8 cellular contexts compared by ENCODE assay signal in the genomic region with DNA sequence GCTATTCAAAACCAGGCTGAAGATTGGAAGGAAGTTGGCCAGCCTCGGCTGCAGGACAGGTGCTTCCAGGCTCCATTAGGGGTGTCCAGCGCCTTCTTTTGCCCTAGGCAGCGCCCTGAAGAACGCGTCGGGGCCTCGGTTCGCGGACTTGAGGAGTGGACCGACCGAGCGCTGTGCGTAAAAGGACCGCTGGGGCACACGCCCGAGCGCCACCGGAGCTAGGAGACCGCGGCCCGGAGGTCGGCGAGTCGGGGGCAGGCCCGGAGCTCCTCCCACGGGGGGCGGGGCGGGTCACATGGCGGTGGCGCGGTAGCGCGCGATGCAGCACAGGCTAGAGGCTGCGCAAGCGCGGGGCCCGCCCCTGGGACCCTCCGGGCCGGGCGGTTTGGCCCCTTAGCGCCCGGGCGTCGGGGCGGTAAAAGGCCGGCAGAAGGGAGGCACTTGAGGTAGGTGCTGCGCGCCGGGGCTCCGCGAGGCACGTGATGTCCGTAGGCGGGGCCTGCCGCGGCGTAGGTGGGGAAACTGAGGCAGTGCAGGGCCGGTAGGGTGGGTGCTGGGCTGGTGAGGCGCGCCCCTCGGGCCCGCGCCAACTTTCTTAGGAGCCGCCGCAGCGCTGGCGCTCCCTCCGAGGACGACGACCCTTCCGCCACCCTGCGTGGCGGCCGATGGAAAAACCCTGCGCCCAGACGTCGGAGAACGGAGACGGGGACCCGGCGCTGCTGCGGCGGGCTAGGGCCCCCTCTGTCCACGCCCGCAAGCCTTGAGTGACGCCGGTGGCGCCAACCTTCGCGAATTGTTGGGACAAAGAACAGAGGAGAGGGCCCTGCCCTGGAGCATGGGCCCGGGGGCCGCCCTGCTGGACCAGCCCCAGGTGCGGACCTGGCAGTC. TPM values are rescaled to one million over a fixed set of nuclear protein-coding genes. Genes with fewer than 3 reads are reported as not detected.
DNase-seq lines count a peak whose midpoint lies in the region; ATAC-seq and TF ChIP-seq lines count a peak whose summit lies in the region.

A gene with protein sequence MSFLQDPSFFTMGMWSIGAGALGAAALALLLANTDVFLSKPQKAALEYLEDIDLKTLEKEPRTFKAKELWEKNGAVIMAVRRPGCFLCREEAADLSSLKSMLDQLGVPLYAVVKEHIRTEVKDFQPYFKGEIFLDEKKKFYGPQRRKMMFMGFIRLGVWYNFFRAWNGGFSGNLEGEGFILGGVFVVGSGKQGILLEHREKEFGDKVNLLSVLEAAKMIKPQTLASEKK (plus strand): TSS at position 354 of the 888 bp plus-strand sequence. CDS start 11,917 bp downstream, outside the sequence.

- H2AFZ ChIP-seq in PC-9: peak within 1 kb of the TSS; percentile 92

- intact Hi-C loops in PC-9 (cut with micrococcal nuclease; ENCODE audit: unreplicated experiment): loop anchor here (1.0 to 2.0 kb wide), 2 partner anchors 20 to 93 kb away; no protein-coding TSS in a partner anchor

- H3K4me3 Mint-ChIP-seq in CD8-positive, alpha-beta memory T cell: peak within 1 kb of the TSS; percentile 88 to 93 (median 92)
- peak within 1 kb of the TSS; percentile 96 for H3K4me3 Mint-ChIP-seq in neural crest cell
- peak within 1 kb of the TSS; percentile 84 to 90 for H3K4me3 Mint-ChIP-seq in stimulated activated naive CD8-positive, alpha-beta T cell treated with anti-CD3 and anti-CD28 coated beads, Interleukin-15, amount 100 ng/mL, for 72 hours

- H3K27me3 ChIP-seq in CD8-positive, alpha-beta memory T cell (ENCODE audit: insufficient read depth, low read length, poor library complexity, severe bottlenecking): no peaks in the 10 kb centered on the region
- H3K27me3 ChIP-seq in PC-9 (ENCODE audit: insufficient read depth, low read depth): no peaks in the 10 kb centered on the region

- peak within 1 kb of the TSS; percentile 88 for H3K4me3 ChIP-seq in CD8-positive, alpha-beta memory T cell (ENCODE audit: low read length)
- H3K4me3 ChIP-seq in PC-9: peak within 1 kb of the TSS; percentile 87
- H3K4me3 ChIP-seq in fibroblast of the aortic adventitia (ENCODE audit: low read depth, low read length): peak within 1 kb of the TSS; percentile 50

- no peak within 1 kb of the TSS for H3K27ac ChIP-seq in CD8-positive, alpha-beta memory T cell (ENCODE audit: low read depth, low read length)
- H3K27ac ChIP-seq in PC-9: peak within 1 kb of the TSS; percentile 67

- TF ChIP-seq CTCF in PC-9 (conservative IDR thresholded peaks at IDR 0.05) (no peak), fibroblast of the aortic adventitia (IDR thresholded peaks at IDR 0.05; ENCODE audit: insufficient read depth, low read length) (no peak), neural crest cell (conservative IDR thresholded peaks at IDR 0.05) (peak; percentile 22)

- H3K9me2 ChIP-seq in PC-9 (ENCODE audit: insufficient read depth): no peaks in the 10 kb centered on the region

- H4K20me1 ChIP-seq in PC-9 (ENCODE audit: insufficient read depth): no peaks in the 10 kb centered on the region; the same call in 1 of the 2 replicates

- H3K4me1 Mint-ChIP-seq in CD8-positive, alpha-beta memory T cell: peaks cover 10 to 22% (median 15%) of the 10 kb centered on the region in 3 donors
- H3K4me1 Mint-ChIP-seq in neural crest cell: peaks cover 71% of the 10 kb centered on the region
- peaks cover 50% of the 10 kb centered on the region for H3K4me1 Mint-ChIP-seq in stimulated activated naive CD8-positive, alpha-beta T cell treated with anti-CD3 and anti-CD28 coated beads, Interleukin-15, amount 100 ng/mL, for 72 hours

- peaks cover 39% of the 10 kb centered on the region for H3K79me2 ChIP-seq in PC-9 (ENCODE audit: low read depth)

- no peaks in the 10 kb centered on the region for H3K9me3 ChIP-seq in CD8-positive, alpha-beta memory T cell (ENCODE audit: low read length)
- no peaks in the 10 kb centered on the region for H3K9me3 ChIP-seq in PC-9 (ENCODE audit: insufficient read depth, low read depth)

- BruUV-seq in PC-9 (replicated peaks; lab: Mats Ljungman, UMichigan): no TSS peak

- DNase-seq in CD8-positive, alpha-beta memory T cell: peak; percentile 67 to 85 (median 79)
- DNase-seq in PC-9: peak; percentile 69 to 91
- peak; percentile 72 for DNase-seq in activated T-helper 9 cell treated with anti-CD3 and anti-CD28 coated beads, Interleukin-2, amount 50 U/mL, for 16 hours (ENCODE audit: low read depth)
- DNase-seq in fibroblast of the aortic adventitia (ENCODE audit: low read depth): no peak
- DNase-seq in neural crest cell (ENCODE audit: low read depth, low spot score): peak; percentile 95
- DNase-seq in stimulated activated naive CD8-positive, alpha-beta T cell treated with anti-CD3 and anti-CD28 coated beads, Interleukin-15, amount 100 ng/mL, for 72 hours: peak; percentile 86

- H3F3A ChIP-seq in PC-9 (ENCODE audit: insufficient read depth, low read depth): peaks cover 20% of the 10 kb centered on the region; the same call in 1 of the 2 replicates

- CTCF ChIA-PET in CD8-positive, alpha-beta memory T cell (lab: Charles Lee): interaction anchor here (1.0 to 2.0 kb wide), 4 partner anchors 12 to 103 kb away, joined by 3 to 22 read pairs (median 4); no protein-coding TSS in a partner anchor
- CTCF ChIA-PET in PC-9 (lab: Charles Lee): interaction anchor here (0.6 to 0.8 kb wide), 4 partner anchors 36 to 128 kb away, joined by 3 to 6 read pairs (median 6); no protein-coding TSS in a partner anchor

- ATAC-seq in GM19395 (IDR thresholded peaks at IDR 0.05; ENCODE audit: unreplicated experiment) (peak; percentile 92), HG03521 (IDR thresholded peaks at IDR 0.05; ENCODE audit: unreplicated experiment) (peak; percentile 97)
- ATAC-seq in stimulated activated naive CD8-positive, alpha-beta T cell treated with anti-CD3 and anti-CD28 coated beads, Interleukin-15, amount 100 ng/mL, for 72 hours: peak; percentile 93

- peaks cover 0 to 2% (median 0%) of the 10 kb centered on the region in 3 donors for H3K36me3 Mint-ChIP-seq in CD8-positive, alpha-beta memory T cell
- no peaks in the 10 kb centered on the region for H3K36me3 Mint-ChIP-seq in neural crest cell (ENCODE audit: low read depth)

- H3K27me3 Mint-ChIP-seq in CD8-positive, alpha-beta memory T cell: peaks cover 0 to 1% of the 10 kb centered on the region in 2 donors
- no peaks in the 10 kb centered on the region for H3K27me3 Mint-ChIP-seq in neural crest cell (ENCODE audit: low read depth)
- no peaks in the 10 kb centered on the region for H3K27me3 Mint-ChIP-seq in stimulated activated naive CD8-positive, alpha-beta T cell treated with anti-CD3 and anti-CD28 coated beads, Interleukin-15, amount 100 ng/mL, for 72 hours

- H3K36me3 ChIP-seq in CD8-positive, alpha-beta memory T cell (ENCODE audit: insufficient read depth, low read length): no peaks in the 10 kb centered on the region
- H3K36me3 ChIP-seq in PC-9 (ENCODE audit: low read depth): no peaks in the 10 kb centered on the region

- H3K4me1 ChIP-seq in CD8-positive, alpha-beta memory T cell (ENCODE audit: insufficient read depth, low read length): peaks cover 7% of the 10 kb centered on the region
- peaks cover 24% of the 10 kb centered on the region for H3K4me1 ChIP-seq in PC-9 (replicated peaks; ENCODE audit: insufficient read depth)

- H3K27ac Mint-ChIP-seq in CD8-positive, alpha-beta memory T cell: peak within 1 kb of the TSS in 7 of 8 donors; percentile 30 to 90 (median 79)
- H3K27ac Mint-ChIP-seq in neural crest cell (ENCODE audit: unreplicated experiment): peak within 1 kb of the TSS; percentile 88
- peak within 1 kb of the TSS; percentile 69 to 85 for H3K27ac Mint-ChIP-seq in stimulated activated naive CD8-positive, alpha-beta T cell treated with anti-CD3 and anti-CD28 coated beads, Interleukin-15, amount 100 ng/mL, for 72 hours

- POLR2A ChIA-PET in CD8-positive, alpha-beta memory T cell (lab: Charles Lee): interaction anchor here (0.6 to 1.2 kb wide), 5 partner anchors 59 to 221 kb away, joined by 3 to 5 read pairs (median 3); no protein-coding TSS in a partner anchor
- POLR2A ChIA-PET in PC-9 (lab: Charles Lee; ENCODE audit: unreplicated experiment): interaction anchor here (0.6 to 1.8 kb wide), 13 partner anchors 26 to 1051 kb away, joined by 3 to 45 read pairs (median 5); no protein-coding TSS in a partner anchor

- H3K9me3 Mint-ChIP-seq in CD8-positive, alpha-beta memory T cell: no peaks in the 10 kb centered on the region
- H3K9me3 Mint-ChIP-seq in neural crest cell: no peaks in the 10 kb centered on the region
- no peaks in the 10 kb centered on the region for H3K9me3 Mint-ChIP-seq in stimulated activated naive CD8-positive, alpha-beta T cell treated with anti-CD3 and anti-CD28 coated beads, Interleukin-15, amount 100 ng/mL, for 72 hours

- peak within 1 kb of the TSS; percentile 84 for H3K4me2 ChIP-seq in PC-9

RNA-seq across cellular contexts. Expression of the gene that starts here (rescaled TPM):
- total RNA-seq in CD8-positive, alpha-beta memory T cell: 1 to 10 TPM; 8.1 to 8.3 TPM
- polyA plus RNA-seq in CD8-positive, alpha-beta memory T cell: 9.4 TPM
- total RNA-seq in PC-9 (2021) (88.7 and 105 TPM in 2 replicates), fibroblast of the aortic adventitia (ENCODE audit: low replicate concordance) (0.90 and 17.7 TPM in 2 replicates), neural crest cell (156 and 161 TPM in 2 replicates)
